8 cellular contexts compared by ENCODE assay signal in genomic region chr12:121628037-121628436, GRCh38. TPM values are rescaled to one million over a fixed set of nuclear protein-coding genes. Genes with fewer than 3 reads are reported as not detected.
A peak's percentile ranks its signal among the peaks of the same experiment; 100 is the strongest.
DNase-seq lines count a peak whose midpoint lies in the region; ATAC-seq, FAIRE-seq and TF ChIP-seq lines count a peak whose summit lies in the region.

No MANE protein-coding gene starts in this region.

- ATAC-seq in activated CD4-positive, alpha-beta T cell treated with anti-CD3 and anti-CD28 coated beads for 36 hours = no peak
- ATAC-seq in activated T-helper 17 cell treated with anti-CD3 and anti-CD28 coated beads, Interleukin-2, amount 50 U/mL, for 72 hours (replicated peaks) = no peak
- no peak for ATAC-seq in GM18519 (IDR thresholded peaks at IDR 0.05; ENCODE audit: low FRiP score, unreplicated experiment)

- DNase-seq in activated CD4-positive, alpha-beta T cell treated with anti-CD3 and anti-CD28 coated beads for 36 hours = peak; percentile 45
- DNase-seq in activated CD4-positive, alpha-beta T cell treated with anti-CD3 and anti-CD28 coated beads for 1 hour = no peak
- DNase-seq in keratinocyte (ENCODE audit: low read depth, low spot score) (no peak), suprapubic skin (ENCODE audit: low spot score in 2 of 2) (no peak), NCI-H2171 (lab: John Stamatoyannopoulos, UW) (no peak), SHP77 (lab: John Stamatoyannopoulos, UW) (no peak)

- no peaks in the 10 kb centered on the region for H4K20me1 ChIP-seq in keratinocyte (ENCODE audit: control insufficient read depth, extremely low read depth, insufficient read depth, low read length)

- H3K27ac ChIP-seq in keratinocyte (ENCODE audit: control insufficient read depth, insufficient read depth, low read length) (peak overlapping the region; percentile 85), suprapubic skin (peak overlapping the region; percentile 94)

- H3K9ac ChIP-seq in keratinocyte (ENCODE audit: control insufficient read depth, extremely low read depth, insufficient read depth, low read length) = peak overlapping the region; percentile 86

- TF ChIP-seq CTCF in keratinocyte (optimal IDR thresholded peaks at IDR 0.05 in 1 of 3, IDR thresholded peaks at IDR 0.05 in 1 of 3, conservative IDR thresholded peaks at IDR 0.05 in 1 of 3; ENCODE audit: extremely low read depth in 1 of 3, insufficient read depth in 2 of 3, low read length in 3 of 3) = no peak
- TF ChIP-seq CTCF in suprapubic skin (IDR thresholded peaks at IDR 0.05) = no peak

- H3K4me3 ChIP-seq in keratinocyte (ENCODE audit: control insufficient read depth in 2 of 3, extremely low read depth in 1 of 3, insufficient read depth in 2 of 3, low read depth in 1 of 3, low read length in 3 of 3) (peak overlapping the region; percentile 55 to 84 (median 74)), suprapubic skin (peak overlapping the region; percentile 75)

- POLR2A ChIA-PET in activated CD4-positive, alpha-beta T cell treated with anti-CD3 and anti-CD28 coated beads for 36 hours (lab: Charles Lee) = interaction anchor here (0.7 to 2.4 kb wide), 10 partner anchors 8 to 175 kb away, joined by 3 to 12 read pairs (median 4); no protein-coding TSS in a partner anchor

- WGBS in suprapubic skin = 34% methylated on average over 7 of the region's 8 CpGs

- H3K4me2 ChIP-seq in keratinocyte (ENCODE audit: control insufficient read depth, extremely low read depth, insufficient read depth, low read depth, low read length) = peak overlapping the region; percentile 74

- H3K4me1 ChIP-seq in keratinocyte (ENCODE audit: control insufficient read depth, extremely low read depth, insufficient read depth, low read length) (peaks cover 41% of the 10 kb centered on the region), suprapubic skin (peaks cover 68% of the 10 kb centered on the region)

- TF ChIP-seq EP300 in suprapubic skin (IDR thresholded peaks at IDR 0.05) = no peak

- no peaks in the 10 kb centered on the region for H3K27me3 Mint-ChIP-seq in activated CD4-positive, alpha-beta T cell treated with anti-CD3 and anti-CD28 coated beads for 36 hours
- no peaks in the 10 kb centered on the region for H3K27me3 Mint-ChIP-seq in activated T-helper 17 cell treated with anti-CD3 and anti-CD28 coated beads, Interleukin-2, amount 50 U/mL, for 72 hours

- H3K36me3 Mint-ChIP-seq in activated CD4-positive, alpha-beta T cell treated with anti-CD3 and anti-CD28 coated beads for 36 hours (ENCODE audit: low read depth) = peaks cover 45% of the 10 kb centered on the region
- H3K36me3 Mint-ChIP-seq in activated T-helper 17 cell treated with anti-CD3 and anti-CD28 coated beads, Interleukin-2, amount 50 U/mL, for 72 hours (ENCODE audit: low read depth) = peaks cover 60% of the 10 kb centered on the region

- H3K27ac Mint-ChIP-seq in activated CD4-positive, alpha-beta T cell treated with anti-CD3 and anti-CD28 coated beads for 36 hours = peak overlapping the region; percentile 99
- peak overlapping the region; percentile 88 for H3K27ac Mint-ChIP-seq in activated T-helper 17 cell treated with anti-CD3 and anti-CD28 coated beads, Interleukin-2, amount 50 U/mL, for 72 hours

- H3K4me1 Mint-ChIP-seq in activated CD4-positive, alpha-beta T cell treated with anti-CD3 and anti-CD28 coated beads for 36 hours = peaks cover 53% of the 10 kb centered on the region
- peaks cover 34% of the 10 kb centered on the region for H3K4me1 Mint-ChIP-seq in activated T-helper 17 cell treated with anti-CD3 and anti-CD28 coated beads, Interleukin-2, amount 50 U/mL, for 72 hours

- peaks cover 1 to 5% of the 10 kb centered on the region in 2 experiments for H3K36me3 ChIP-seq in keratinocyte (ENCODE audit: control insufficient read depth in 2 of 2, extremely low read depth in 1 of 2, insufficient read depth in 2 of 2, low read length in 2 of 2)
- no peaks in the 10 kb centered on the region for H3K36me3 ChIP-seq in suprapubic skin

- intact Hi-C loops in activated CD4-positive, alpha-beta T cell treated with anti-CD3 and anti-CD28 coated beads for 36 hours (cut with DNase I, micrococcal nuclease) = loop anchor here (5.0 kb wide), 4 partner anchors 91 to 1904 kb away; partner anchors contain the start of genes RHOF (in 1 of the 2) and RILPL1 (in 1 of the 2)

- H3K27me3 ChIP-seq in keratinocyte (ENCODE audit: control insufficient read depth, extremely low read depth, insufficient read depth, low read length) (no peaks in the 10 kb centered on the region), suprapubic skin (no peaks in the 10 kb centered on the region)

- no peaks in the 10 kb centered on the region for H3K9me1 ChIP-seq in keratinocyte (ENCODE audit: control insufficient read depth, extremely low read depth, insufficient read depth, low read length)

- FAIRE-seq in keratinocyte (lab: Jason Lieb, UNC) = no peak

- dilution Hi-C loops in keratinocyte (cut with MboI; ENCODE audit: extremely low pct_ligation_motif_present, low sequenced_read_pairs) = no loop called here

- CTCF ChIA-PET in activated CD4-positive, alpha-beta T cell treated with anti-CD3 and anti-CD28 coated beads for 36 hours (lab: Charles Lee) = interaction anchor here (0.5 to 4.2 kb wide), 13 partner anchors 8 to 568 kb away, joined by 3 to 29 read pairs (median 5); partner anchors contain the start of gene MORN3

- no peak overlapping the region for H2AFZ ChIP-seq in keratinocyte (ENCODE audit: control insufficient read depth, low read length)

- no peaks in the 10 kb centered on the region for H3K9me3 ChIP-seq in keratinocyte (ENCODE audit: control insufficient read depth, low read depth, low read length)
- no peaks in the 10 kb centered on the region for H3K9me3 ChIP-seq in suprapubic skin

- TF ChIP-seq POLR2A in suprapubic skin (IDR thresholded peaks at IDR 0.05) = no peak

- peak overlapping the region; percentile 92 for H3K4me3 Mint-ChIP-seq in activated CD4-positive, alpha-beta T cell treated with anti-CD3 and anti-CD28 coated beads for 36 hours
- H3K4me3 Mint-ChIP-seq in activated T-helper 17 cell treated with anti-CD3 and anti-CD28 coated beads, Interleukin-2, amount 50 U/mL, for 72 hours = peak overlapping the region; percentile 95

- H3K79me2 ChIP-seq in keratinocyte (ENCODE audit: control insufficient read depth, insufficient read depth, low read length) = peaks cover 42% of the 10 kb centered on the region

- no peaks in the 10 kb centered on the region for H3K9me3 Mint-ChIP-seq in activated CD4-positive, alpha-beta T cell treated with anti-CD3 and anti-CD28 coated beads for 36 hours (ENCODE audit: low read depth)
- H3K9me3 Mint-ChIP-seq in activated T-helper 17 cell treated with anti-CD3 and anti-CD28 coated beads, Interleukin-2, amount 50 U/mL, for 72 hours = no peaks in the 10 kb centered on the region

RNA-seq across cellular contexts. Expression of gene ORAI1, which starts 1.7 kb away (rescaled TPM):
- 10 to 100 TPM; 29.4 to 35.9 TPM for total RNA-seq in activated CD4-positive, alpha-beta T cell treated with anti-CD3 and anti-CD28 coated beads for 36 hours
- total RNA-seq in activated T-helper 17 cell treated with anti-CD3 and anti-CD28 coated beads, Interleukin-2, amount 50 U/mL, for 72 hours = 10 to 100 TPM; 24.0 to 31.3 TPM
- polyA plus RNA-seq in keratinocyte = 17.1 to 29.4 TPM (median 26.4 TPM) in 3 replicates
- polyA plus RNA-seq in keratinocyte (2011; ENCODE audit: low read depth) = 2.9 TPM
- polyA plus RNA-seq in keratinocyte (2011; cell fraction: cytosol; rRNA removed) = 31.1 and 63.8 TPM in 2 replicates
- 14.4 and 25.0 TPM in 2 replicates for polyA plus RNA-seq in keratinocyte (2011; cell fraction: nucleus; rRNA removed)
- 18.7 and 40.0 TPM in 2 replicates for polyA plus RNA-seq in keratinocyte (2012; ENCODE audit: low replicate concordance)
- polyA minus RNA-seq in keratinocyte = 24.1 to 41.4 TPM (median 25.1 TPM) in 3 replicates
- polyA minus RNA-seq in keratinocyte (2011; cell fraction: cytosol; rRNA and poly(A)+ RNA removed) = 87.5 TPM
- 12.6 and 17.3 TPM in 2 replicates for polyA minus RNA-seq in keratinocyte (2011; cell fraction: nucleus; rRNA and poly(A)+ RNA removed)
- total RNA-seq in suprapubic skin = 10 to 100 TPM; 56.5 to 81.4 (median 71.4) TPM

RNA-seq across cellular contexts. Expression of gene MORN3, which starts 41.4 kb away (rescaled TPM):
- 1 to 10 TPM; 2.0 to 2.6 TPM for total RNA-seq in activated CD4-positive, alpha-beta T cell treated with anti-CD3 and anti-CD28 coated beads for 36 hours
- 1 to 10 TPM; 1.4 to 2.5 TPM for total RNA-seq in activated T-helper 17 cell treated with anti-CD3 and anti-CD28 coated beads, Interleukin-2, amount 50 U/mL, for 72 hours
- 0.30 to 0.59 TPM (median 0.57 TPM) in 3 replicates for polyA plus RNA-seq in keratinocyte
- 0.27 TPM for polyA plus RNA-seq in keratinocyte (2011; ENCODE audit: low read depth)
- 0.32 and 0.55 TPM in 2 replicates for polyA plus RNA-seq in keratinocyte (2011; cell fraction: cytosol; rRNA removed)
- 0.45 TPM in 2 replicates for polyA plus RNA-seq in keratinocyte (2011; cell fraction: nucleus; rRNA removed)
- polyA plus RNA-seq in keratinocyte (2012; ENCODE audit: low replicate concordance) = 0.80 and 0.89 TPM in 2 replicates
- 0.16 TPM in 1 of 3 replicates, not detected in the others for polyA minus RNA-seq in keratinocyte
- not detected for polyA minus RNA-seq in keratinocyte (2011; cell fraction: cytosol; rRNA and poly(A)+ RNA removed)
- not detected in 2 replicates for polyA minus RNA-seq in keratinocyte (2011; cell fraction: nucleus; rRNA and poly(A)+ RNA removed)
- total RNA-seq in suprapubic skin = 1 to 10 TPM; 1.5 to 4.5 (median 2.6) TPM

RNA-seq across cellular contexts. Expression of gene KDM2B, which starts 47.2 kb away (rescaled TPM):
- 10 to 100 TPM; 39.2 to 48.7 TPM for total RNA-seq in activated CD4-positive, alpha-beta T cell treated with anti-CD3 and anti-CD28 coated beads for 36 hours
- total RNA-seq in activated T-helper 17 cell treated with anti-CD3 and anti-CD28 coated beads, Interleukin-2, amount 50 U/mL, for 72 hours = 10 to 100 TPM; 64.2 to 76.4 TPM
- polyA plus RNA-seq in keratinocyte = 10.0 to 13.9 TPM (median 10.3 TPM) in 3 replicates
- 9.4 TPM for polyA plus RNA-seq in keratinocyte (2011; ENCODE audit: low read depth)
- 7.9 and 9.5 TPM in 2 replicates for polyA plus RNA-seq in keratinocyte (2011; cell fraction: cytosol; rRNA removed)
- polyA plus RNA-seq in keratinocyte (2011; cell fraction: nucleus; rRNA removed) = 21.3 and 27.0 TPM in 2 replicates
- polyA plus RNA-seq in keratinocyte (2012; ENCODE audit: low replicate concordance) = 14.1 and 15.5 TPM in 2 replicates
- polyA minus RNA-seq in keratinocyte = 26.6 to 81.5 TPM (median 27.8 TPM) in 3 replicates
- 13.4 TPM for polyA minus RNA-seq in keratinocyte (2011; cell fraction: cytosol; rRNA and poly(A)+ RNA removed)
- polyA minus RNA-seq in keratinocyte (2011; cell fraction: nucleus; rRNA and poly(A)+ RNA removed) = 10.6 and 24.5 TPM in 2 replicates
- total RNA-seq in suprapubic skin = 10 to 100 TPM; 47.8 to 53.7 (median 50.4) TPM
